In genomic region chr9:93580654-93581380, GRCh38 we compare ENCODE assay signal across 12 cellular contexts. TPM values are rescaled to one million over a fixed set of nuclear protein-coding genes. Genes with fewer than 3 reads are reported as not detected.
DNase-seq lines count a peak whose midpoint lies in the region; ATAC-seq and TF ChIP-seq lines count a peak whose summit lies in the region.
"Had no signal": no experiment of that assay in that cellular context is flagged by ENCODE, and none has a peak within 500 bp of the region (broad histone marks: within the 10 kb centered on the region; RNA-seq: fewer than 3 reads in every experiment).

No MANE protein-coding gene starts in this region.

- no peaks in the 10 kb centered on the region for H3K27me3 ChIP-seq in cardiac muscle cell
- H3K27me3 ChIP-seq in aorta (ENCODE audit: control insufficient read depth in 1 of 2, insufficient read depth in 2 of 2, low read length in 1 of 2) = no peaks in the 10 kb centered on the region
- no peaks in the 10 kb centered on the region for H3K27me3 ChIP-seq in SK-N-SH (ENCODE audit: insufficient read depth)

- H2AFZ ChIP-seq in SK-N-SH (ENCODE audit: low read depth) = no peak overlapping the region

- peaks cover 24% of the 10 kb centered on the region; the same call in 1 of the 2 replicates for H4K20me1 ChIP-seq in SK-N-SH (ENCODE audit: insufficient read depth)

- H3K4me3 Mint-ChIP-seq in stimulated activated naive CD8-positive, alpha-beta T cell treated with anti-CD3 and anti-CD28 coated beads, Interleukin-15, Interleukin-2, amounts not matched to agents 100 ng/mL and 50 ng/mL, for 24 hours = no peak overlapping the region
- H3K4me3 Mint-ChIP-seq in nephron = peak overlapping the region in 2 of 3 experiments; percentile 92 to 93
- H3K4me3 Mint-ChIP-seq: activated CD4-positive, alpha-beta T cell treated with anti-CD3 and anti-CD28 coated beads for 36 hours had no signal

- no peak for DNase-seq in stimulated activated naive CD8-positive, alpha-beta T cell treated with anti-CD3 and anti-CD28 coated beads, Interleukin-15, Interleukin-2, amounts not matched to agents 100 U/mL and 50 U/mL, for 24 hours
- DNase-seq in cardiac muscle cell (ENCODE audit: low read depth in 1 of 2, low spot score in 1 of 2) (no peak), aorta (peak; percentile 39 to 55), cerebellar nuclear complex (lab: John Stamatoyannopoulos, UW) (no peak), SK-N-SH (no peak)
- DNase-seq: activated CD4-positive, alpha-beta T cell treated with anti-CD3 and anti-CD28 coated beads for 36 hours; activated naive CD4-positive, alpha-beta T cell; NCI-H1694 treated with DMSO at 0.1 percent for 48 hours; stimulated activated CD4-positive, alpha-beta T cell treated with anti-CD3 and anti-CD28 coated beads, Interleukin-12 subunit alpha, Interleukin-12 subunit beta, amount 100 ng/mL, for 4 hours had no signal

- H3K27ac ChIP-seq in cardiac muscle cell (peak overlapping the region; percentile 7), aorta (ENCODE audit: low read depth in 1 of 2, low read length in 2 of 2) (no peak overlapping the region), SK-N-SH (ENCODE audit: low read depth in 2 of 2, low read length in 1 of 2) (no peak overlapping the region)

- ATAC-seq in stimulated activated naive CD8-positive, alpha-beta T cell treated with anti-CD3 and anti-CD28 coated beads, Interleukin-15, Interleukin-2, amounts not matched to agents 100 U/mL and 50 U/mL, for 24 hours = no peak
- ATAC-seq in aorta (ENCODE audit: low FRiP score) (no peak), HG02763 (IDR thresholded peaks at IDR 0.05; ENCODE audit: unreplicated experiment) (no peak)
- ATAC-seq: activated CD4-positive, alpha-beta T cell treated with anti-CD3 and anti-CD28 coated beads for 36 hours had no signal

- POLR2A ChIA-PET in SK-N-SH (lab: Yijun Ruan, JAX) = no interaction called here

- H3K36me3 Mint-ChIP-seq in stimulated activated naive CD8-positive, alpha-beta T cell treated with anti-CD3 and anti-CD28 coated beads, Interleukin-15, Interleukin-2, amounts not matched to agents 100 ng/mL and 50 ng/mL, for 24 hours (ENCODE audit: low read depth) = peaks cover 28% of the 10 kb centered on the region
- peaks cover 25% of the 10 kb centered on the region for H3K36me3 Mint-ChIP-seq in nephron (ENCODE audit: low read depth)

- H3K4me3 ChIP-seq in cardiac muscle cell (no peak overlapping the region), aorta (ENCODE audit: low read length in 2 of 2) (no peak overlapping the region), SK-N-SH (ENCODE audit: low read depth in 2 of 2, low read length in 1 of 2) (no peak overlapping the region)

- H3K27ac Mint-ChIP-seq in stimulated activated naive CD8-positive, alpha-beta T cell treated with anti-CD3 and anti-CD28 coated beads, Interleukin-15, Interleukin-2, amounts not matched to agents 100 ng/mL and 50 ng/mL, for 24 hours = peak overlapping the region; percentile 40
- H3K27ac Mint-ChIP-seq in nephron = peak overlapping the region in 2 of 3 experiments; percentile 17 to 28
- H3K27ac Mint-ChIP-seq: activated CD4-positive, alpha-beta T cell treated with anti-CD3 and anti-CD28 coated beads for 36 hours had no signal

- H3K36me3 ChIP-seq in cardiac muscle cell = no peaks in the 10 kb centered on the region
- H3K36me3 ChIP-seq in aorta (ENCODE audit: control insufficient read depth in 1 of 2, insufficient read depth in 2 of 2, low read length in 1 of 2) = no peaks in the 10 kb centered on the region
- no peaks in the 10 kb centered on the region for H3K36me3 ChIP-seq in SK-N-SH (replicated peaks in 1 of 2; ENCODE audit: control insufficient read depth in 1 of 2, insufficient read depth in 2 of 2, low read length in 1 of 2)

- peaks cover 5% of the 10 kb centered on the region for H3K9me3 Mint-ChIP-seq in stimulated activated naive CD8-positive, alpha-beta T cell treated with anti-CD3 and anti-CD28 coated beads, Interleukin-15, Interleukin-2, amounts not matched to agents 100 ng/mL and 50 ng/mL, for 24 hours
- peaks cover 9% of the 10 kb centered on the region for H3K9me3 Mint-ChIP-seq in nephron

- no peak for TF ChIP-seq RAD21 in SK-N-SH (IDR thresholded peaks at IDR 0.05; ENCODE audit: low read length)

- TF ChIP-seq CTCF in cardiac muscle cell (IDR thresholded peaks at IDR 0.05; ENCODE audit: low read depth, low read length) (no peak), nephron (IDR thresholded peaks at IDR 0.05; ENCODE audit: unreplicated experiment in 3 of 3) (no peak), SK-N-SH (IDR thresholded peaks at IDR 0.05) (no peak)

- CTCF ChIA-PET in SK-N-SH (lab: Yijun Ruan, JAX) = interaction anchor here (1.0 to 1.1 kb wide), 2 partner anchors 15 to 127 kb away, joined by 3 read pairs; no protein-coding TSS in a partner anchor

- no peak overlapping the region for H3K9ac ChIP-seq in SK-N-SH

- no peak overlapping the region for H3K4me2 ChIP-seq in SK-N-SH

- peaks cover 20% of the 10 kb centered on the region for H3K4me1 Mint-ChIP-seq in stimulated activated naive CD8-positive, alpha-beta T cell treated with anti-CD3 and anti-CD28 coated beads, Interleukin-15, Interleukin-2, amounts not matched to agents 100 ng/mL and 50 ng/mL, for 24 hours (ENCODE audit: low read depth)
- H3K4me1 Mint-ChIP-seq in nephron = peaks cover 52% of the 10 kb centered on the region

- no peaks in the 10 kb centered on the region for H3F3A ChIP-seq in SK-N-SH (replicated peaks; ENCODE audit: insufficient read depth)

- no peaks in the 10 kb centered on the region for H3K9me3 ChIP-seq in cardiac muscle cell (ENCODE audit: low read depth)
- no peaks in the 10 kb centered on the region for H3K9me3 ChIP-seq in aorta (ENCODE audit: control insufficient read depth, low read length)
- H3K9me3 ChIP-seq in SK-N-SH = 0 out of 2 replicates have a peak, but pooled peaks cover 5% of the 10 kb centered on the region

- WGBS in aorta, 2 donors = 45 to 49% methylated on average over 10 of the region's 10 CpGs
- WGBS in SK-N-SH (ENCODE audit: low lambda C conversion rate) = 83% methylated on average over 9 of the region's 10 CpGs

- intact Hi-C loops in aorta (cut with DNase I) = no loop called here

- TF ChIP-seq EP300 in SK-N-SH (IDR thresholded peaks at IDR 0.05; ENCODE audit: borderline replicate concordance in 1 of 2, low read depth in 1 of 2, low read length in 1 of 2) = no peak

- H3K79me2 ChIP-seq in SK-N-SH (ENCODE audit: insufficient read depth) = peaks cover 87% of the 10 kb centered on the region

- H3K27me3 Mint-ChIP-seq in stimulated activated naive CD8-positive, alpha-beta T cell treated with anti-CD3 and anti-CD28 coated beads, Interleukin-15, Interleukin-2, amounts not matched to agents 100 ng/mL and 50 ng/mL, for 24 hours = no peaks in the 10 kb centered on the region
- no peaks in the 10 kb centered on the region for H3K27me3 Mint-ChIP-seq in nephron (ENCODE audit: low read depth)
- H3K27me3 Mint-ChIP-seq: activated CD4-positive, alpha-beta T cell treated with anti-CD3 and anti-CD28 coated beads for 36 hours had no signal

- no peaks in the 10 kb centered on the region for H3K9me2 ChIP-seq in SK-N-SH

- H3K4me1 ChIP-seq in cardiac muscle cell (ENCODE audit: low read depth) = peaks cover 7% of the 10 kb centered on the region
- no peaks in the 10 kb centered on the region for H3K4me1 ChIP-seq in aorta (ENCODE audit: control insufficient read depth in 1 of 2, insufficient read depth in 2 of 2, low read length in 2 of 2)
- H3K4me1 ChIP-seq in SK-N-SH (ENCODE audit: control insufficient read depth in 1 of 2, insufficient read depth in 2 of 2, low read depth in 1 of 2, low read length in 1 of 2) = peaks cover 0 to 10% of the 10 kb centered on the region in 2 experiments; a peak in 2 of 4 replicates

TF ChIP-seq in SK-N-SH, 30 proteins besides CTCF, POLR2A, EP300 and RAD21:
- TF ChIP-seq GATA2 (CRISPR knock-in tag; IDR thresholded peaks at IDR 0.05) (no peak), REST (IDR thresholded peaks at IDR 0.05; ENCODE audit: low read depth, low read length) (no peak)
TF ChIP-seq in SK-N-SH: peak in this region for 0.

RNA-seq across cellular contexts. Expression of gene PHF2, which starts 4.4 kb away (rescaled TPM):
- total RNA-seq in cardiac muscle cell (24.1 and 33.7 TPM in 2 replicates), aorta (10 to 100 TPM; 29.2 to 32.4 TPM)
- polyA plus RNA-seq in cardiac muscle cell (14.1 and 20.8 TPM in 2 replicates), aorta (10 to 100 TPM; 10.3 to 26.7 TPM), SK-N-SH (2012; rRNA removed) (7.7 and 11.2 TPM in 2 replicates)
- polyA plus RNA-seq in SK-N-SH (2012; cell fraction: cytosol; rRNA removed) = 8.1 and 10.4 TPM in 2 replicates
- 12.3 and 15.3 TPM in 2 replicates for polyA plus RNA-seq in SK-N-SH (2012; cell fraction: nucleus; rRNA removed)

Comparison
In these comparisons a context has a peak if more than half of its experiments do, and no peak if none do; other contexts are left out.
1. DNase-seq: peak in aorta (2 of 2); none in stimulated activated naive CD8-positive, alpha-beta T cell treated with anti-CD3 and anti-CD28 coated beads, Interleukin-15, Interleukin-2, amounts not matched to agents 100 U/mL and 50 U/mL, for 24 hours (single experiment), cardiac muscle cell (0 of 2), cerebellar nuclear complex (0 of 2) and SK-N-SH (single experiment).